8 cellular contexts compared by ENCODE assay signal in genomic region chr6:121106962-121107361, GRCh38.
"Had no signal": no experiment of that assay in that cellular context is flagged by ENCODE, and none has a peak within 500 bp of the region (broad histone marks: within the 10 kb centered on the region; RNA-seq: fewer than 3 reads in every experiment).

No MANE protein-coding gene starts in this region.

- DNase-seq: H9, HCEC 1CT, IMR-90 had no signal

- FAIRE-seq: H1, H54, HTR-8/SVneo, K562 had no signal

- H3K4me3 ChIP-seq: GM23338, K562 had no signal
